In genomic region chr12:69553626-69554248, GRCh38 we compare ENCODE assay signal across 9 cellular contexts. TPM values are rescaled to one million over a fixed set of nuclear protein-coding genes. Genes with fewer than 3 reads are reported as not detected.
DNase-seq lines count a peak whose midpoint lies in the region; ATAC-seq and TF ChIP-seq lines count a peak whose summit lies in the region.
"Had no signal": no experiment of that assay in that cellular context is flagged by ENCODE, and none has a peak within 500 bp of the region (broad histone marks: within the 10 kb centered on the region; RNA-seq: fewer than 3 reads in every experiment).

No MANE protein-coding gene starts in this region.

- no peak overlapping the region for H2AFZ ChIP-seq in neural progenitor cell (replicated peaks)

- H3K9me3 ChIP-seq in T-helper 17 cell (ENCODE audit: control insufficient read depth, low read length, poor library complexity, severe bottlenecking): no peaks in the 10 kb centered on the region
- no peaks in the 10 kb centered on the region for H3K9me3 ChIP-seq in left ventricle myocardium inferior (replicated peaks)
- H3K9me3 ChIP-seq in neural progenitor cell (ENCODE audit: low read depth): no peaks in the 10 kb centered on the region
- H3K9me3 ChIP-seq: BLaER1 had no signal

- no peaks in the 10 kb centered on the region for H3K9me3 Mint-ChIP-seq in neural progenitor cell

- no peak overlapping the region for H3K4me3 Mint-ChIP-seq in T-helper 17 cell
- no peak overlapping the region for H3K4me3 Mint-ChIP-seq in neural progenitor cell

- no peak overlapping the region for H3K4me3 ChIP-seq in Jurkat, Clone E6-1 (ENCODE audit: low read length)
- no peak overlapping the region for H3K4me3 ChIP-seq in left ventricle myocardium inferior
- no peak overlapping the region for H3K4me3 ChIP-seq in neural progenitor cell
- H3K4me3 ChIP-seq: BLaER1 had no signal

- ATAC-seq in T-helper 17 cell: no peak
- no peak for ATAC-seq in HG02870 (IDR thresholded peaks at IDR 0.05; ENCODE audit: unreplicated experiment)
- ATAC-seq in HG02885 (IDR thresholded peaks at IDR 0.05; ENCODE audit: poor library complexity, unreplicated experiment): no peak

- H3K79me2 ChIP-seq in neural progenitor cell (ENCODE audit: low read depth): peaks cover 28% of the 10 kb centered on the region

- H3K27me3 Mint-ChIP-seq in T-helper 17 cell: no peaks in the 10 kb centered on the region
- no peaks in the 10 kb centered on the region for H3K27me3 Mint-ChIP-seq in neural progenitor cell (ENCODE audit: insufficient read depth, low read depth)

- no peaks in the 10 kb centered on the region for H3K36me3 Mint-ChIP-seq in T-helper 17 cell (ENCODE audit: low read depth)
- peaks cover 4% of the 10 kb centered on the region for H3K36me3 Mint-ChIP-seq in neural progenitor cell

- H3K4me1 ChIP-seq in left ventricle myocardium inferior (peaks cover 21% of the 10 kb centered on the region), neural progenitor cell (no peaks in the 10 kb centered on the region)
- H3K4me1 ChIP-seq: BLaER1 had no signal

- peaks cover 5% of the 10 kb centered on the region for H3K4me1 Mint-ChIP-seq in T-helper 17 cell
- peaks cover 10% of the 10 kb centered on the region for H3K4me1 Mint-ChIP-seq in neural progenitor cell

- no peak overlapping the region for H3K4me2 ChIP-seq in neural progenitor cell
- H3K4me2 ChIP-seq: BLaER1 had no signal

- H3K27ac ChIP-seq in left ventricle myocardium inferior (replicated peaks) (peak overlapping the region; percentile 32), neural progenitor cell (no peak overlapping the region)
- H3K27ac ChIP-seq: BLaER1 had no signal

- H3K27ac Mint-ChIP-seq in T-helper 17 cell: peak overlapping the region; percentile 24
- H3K27ac Mint-ChIP-seq in neural progenitor cell: no peak overlapping the region

- H3K36me3 ChIP-seq in left ventricle myocardium inferior (no peaks in the 10 kb centered on the region), neural progenitor cell (no peaks in the 10 kb centered on the region)
- H3K36me3 ChIP-seq: BLaER1 had no signal

- no peak for TF ChIP-seq CTCF in left ventricle myocardium inferior (IDR thresholded peaks at IDR 0.05; ENCODE audit: borderline replicate concordance)
- TF ChIP-seq CTCF in neural progenitor cell (IDR thresholded peaks at IDR 0.05): no peak

- H3K27me3 ChIP-seq in left ventricle myocardium inferior (ENCODE audit: low read depth) (no peaks in the 10 kb centered on the region), neural progenitor cell (no peaks in the 10 kb centered on the region)
- H3K27me3 ChIP-seq: BLaER1 had no signal

- intact Hi-C loops in left ventricle myocardium inferior (cut with micrococcal nuclease): no loop called here

- no peaks in the 10 kb centered on the region for H3F3A ChIP-seq in neural progenitor cell (ENCODE audit: low read depth)

- DNase-seq in AG08395 (ENCODE audit: low spot score): peak; percentile 22
- peak; percentile 8 for DNase-seq in Jurkat, Clone E6-1 (ENCODE audit: low read depth, low spot score)
- DNase-seq in T-helper 17 cell: no peak
- no peak for DNase-seq in left ventricle myocardium inferior
- DNase-seq in neural progenitor cell (ENCODE audit: low spot score): no peak
- DNase-seq in stimulated activated CD4-positive, alpha-beta T cell treated with anti-CD3 and anti-CD28 coated beads, Interleukin-4, amount 100 ng/mL, for 4 hours: no peak

- H4K20me1 ChIP-seq in neural progenitor cell (ENCODE audit: low read depth): peaks cover 6% of the 10 kb centered on the region

- no peak overlapping the region for H3K9ac ChIP-seq in neural progenitor cell
- H3K9ac ChIP-seq: BLaER1 had no signal

RNA-seq across cellular contexts. Expression of gene CCT2, which starts 31.5 kb away (rescaled TPM):
- polyA plus RNA-seq in Jurkat, Clone E6-1 (2012; ENCODE audit: insufficient read depth, insufficient read length): 449 TPM
- 100 to 1,000 TPM; 197 to 229 TPM for total RNA-seq in T-helper 17 cell
- total RNA-seq in left ventricle myocardium inferior: 91.7 TPM
- total RNA-seq in neural progenitor cell (ENCODE audit: low replicate concordance): 418 and 516 TPM in 2 replicates

RNA-seq across cellular contexts. Expression of gene LRRC10, which starts 57.0 kb away (rescaled TPM):
- not detected for polyA plus RNA-seq in Jurkat, Clone E6-1 (2012; ENCODE audit: insufficient read depth, insufficient read length)
- not detected for total RNA-seq in T-helper 17 cell
- 43.8 TPM for total RNA-seq in left ventricle myocardium inferior
- not detected in 2 replicates for total RNA-seq in neural progenitor cell (ENCODE audit: low replicate concordance)

Comparison
In these comparisons a context has a peak if more than half of its experiments do, and no peak if none do; other contexts are left out.
1. DNase-seq: peak in AG08395 (single experiment) and Jurkat, Clone E6-1 (single experiment); none in T-helper 17 cell (0 of 3), left ventricle myocardium inferior (single experiment), neural progenitor cell (single experiment) and stimulated activated CD4-positive, alpha-beta T cell treated with anti-CD3 and anti-CD28 coated beads, Interleukin-4, amount 100 ng/mL, for 4 hours (0 of 2).
2. RNA of gene LRRC10, which starts 57.0 kb away (total RNA-seq): 43.8 TPM in left ventricle myocardium inferior (single experiment); not detected in T-helper 17 cell and not detected in neural progenitor cell; every median in the first group is over 10 times any median in the second.